Comparison of ENCODE assay signal across 11 cellular contexts in the genomic region with DNA sequence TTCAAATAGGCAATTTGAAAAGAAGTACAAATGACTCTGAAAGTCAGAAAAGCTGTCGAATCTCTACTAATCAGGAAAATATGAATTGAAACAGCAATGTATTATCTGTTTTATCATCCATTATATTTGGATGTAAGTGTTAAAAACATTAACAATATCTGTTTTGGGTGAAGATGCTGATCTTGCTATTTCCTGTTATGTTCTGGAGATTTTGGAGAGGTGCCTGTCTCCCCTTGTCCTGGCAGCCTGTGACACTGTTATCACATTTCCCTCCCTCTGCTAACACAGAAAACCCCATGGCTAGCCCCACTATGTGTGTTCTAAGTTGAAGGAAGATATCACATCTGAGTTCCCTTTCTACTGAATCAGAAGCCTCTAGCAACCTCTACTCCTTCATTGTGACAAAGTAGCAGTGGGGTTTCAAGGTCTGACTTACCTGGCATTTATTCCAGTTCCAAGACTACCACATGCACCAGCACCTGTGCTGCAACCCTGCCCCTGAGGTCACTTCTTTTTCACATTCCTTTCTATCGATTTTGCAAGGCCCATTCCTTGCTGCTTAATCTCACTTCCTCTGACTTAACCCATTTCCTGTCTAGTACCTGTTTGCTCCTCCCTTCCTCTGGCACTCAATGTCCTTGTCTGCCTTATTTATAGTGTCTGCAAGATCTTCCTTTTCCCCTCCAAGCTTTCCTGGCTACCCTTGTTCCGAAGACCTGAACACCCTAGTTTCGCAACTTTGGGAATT.
A peak's percentile ranks its signal among the peaks of the same experiment; 100 is the strongest.
DNase-seq lines count a peak whose midpoint lies in the region; ATAC-seq, FAIRE-seq and TF ChIP-seq lines count a peak whose summit lies in the region.
"Had no signal": no experiment of that assay in that cellular context is flagged by ENCODE, and none has a peak within 500 bp of the region (broad histone marks: within the 10 kb centered on the region; RNA-seq: fewer than 3 reads in every experiment).

No MANE protein-coding gene starts in this region.

- DNase-seq in EL (peak; percentile 53), HTR-8/SVneo (ENCODE audit: insufficient read length, low spot score) (no peak), choroid plexus epithelial cell (ENCODE audit: low read depth) (peak; percentile 53), ACHN (no peak)
- DNase-seq: NCI-H1694 treated with DMSO at 0.1 percent for 48 hours, uterus had no signal

- in situ Hi-C loops in ACHN (cut with HindIII; ENCODE audit: low pct_ligation_motif_present, low pct_unique_long_range_greater_than_20kb, low sequenced_read_pairs) = no loop called here

- no peak overlapping the region for H3K4me3 ChIP-seq in choroid plexus epithelial cell (ENCODE audit: low read depth, low read length)
- H3K4me3 ChIP-seq: neural progenitor cell, uterus had no signal

- TF ChIP-seq CTCF in choroid plexus epithelial cell (conservative IDR thresholded peaks at IDR 0.05; ENCODE audit: low read depth, low read length) = no peak

- peak; percentile 72 for FAIRE-seq in HTR-8/SVneo (lab: Jason Lieb, UNC)

- ATAC-seq in GM21423 (IDR thresholded peaks at IDR 0.05; ENCODE audit: unreplicated experiment) (peak; percentile 60), HG03097 (IDR thresholded peaks at IDR 0.05; ENCODE audit: low FRiP score, unreplicated experiment) (no peak), GM21619 (IDR thresholded peaks at IDR 0.05; ENCODE audit: unreplicated experiment) (no peak), HG03139 (IDR thresholded peaks at IDR 0.05; ENCODE audit: unreplicated experiment) (no peak)

Comparison
In these comparisons a context has a peak if more than half of its experiments do, and no peak if none do; other contexts are left out.
1. DNase-seq: peak in EL (single experiment) and choroid plexus epithelial cell (single experiment); none in HTR-8/SVneo (single experiment) and ACHN (single experiment).